ENCODE assay signal across 1 cellular context in the genomic region with DNA sequence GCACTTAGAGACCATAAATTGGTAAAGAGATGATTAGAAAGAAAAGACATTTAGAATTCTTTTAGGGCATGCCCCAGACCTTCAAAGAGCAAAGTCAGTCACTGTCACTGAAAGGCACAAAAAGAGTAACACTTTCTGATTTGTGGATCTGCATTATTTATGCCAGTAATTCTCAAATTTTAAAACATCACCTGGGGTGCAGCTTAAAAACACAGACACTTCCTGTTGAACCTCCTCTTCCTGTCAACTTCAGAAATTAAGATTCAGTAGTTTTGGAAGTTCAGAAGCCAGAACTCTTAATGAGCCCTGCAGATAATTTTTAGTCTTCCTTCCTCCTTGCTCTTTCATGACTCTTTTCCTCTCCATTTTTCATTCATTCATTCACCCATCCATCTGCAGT.
TF ChIP-seq lines count a peak whose summit lies in the region.

No MANE protein-coding gene starts in this region.

TF ChIP-seq in SK-N-SH, 30 proteins besides CTCF, POLR2A, EP300 and RAD21:
- TF ChIP-seq MXI1 (IDR thresholded peaks at IDR 0.05; ENCODE audit: low read depth, low read length) (no peak), POLR2AphosphoS5 (IDR thresholded peaks at IDR 0.05; ENCODE audit: low read depth, low read length) (no peak), FOXJ3 (CRISPR knock-in tag; IDR thresholded peaks at IDR 0.05) (no peak), TAF1 (IDR thresholded peaks at IDR 0.05; ENCODE audit: borderline replicate concordance, low read depth, low read length) (no peak), RFX5 (IDR thresholded peaks at IDR 0.05; ENCODE audit: low read length) (no peak), ELF1 (IDR thresholded peaks at IDR 0.05) (no peak)
